In genomic region chr10:69451209-69451783, GRCh38 we compare ENCODE assay signal across 8 cellular contexts. TPM values are rescaled to one million over a fixed set of nuclear protein-coding genes. Genes with fewer than 3 reads are reported as not detected.
DNase-seq lines count a peak whose midpoint lies in the region; TF ChIP-seq lines count a peak whose summit lies in the region.

TSPAN15 (plus strand) TSS chr10:69451465; CDS start chr10:69451595, 130 bp downstream.

- no peaks in the 10 kb centered on the region for H4K20me1 ChIP-seq in hepatocyte (ENCODE audit: insufficient read depth, poor library complexity, severe bottlenecking)

- peak within 1 kb of the TSS; percentile 95 for H3K4me2 ChIP-seq in hepatocyte

- H3K27me3 ChIP-seq in ascending aorta (no peaks in the 10 kb centered on the region), hepatocyte (no peaks in the 10 kb centered on the region)

- no peaks in the 10 kb centered on the region for H3K4me1 ChIP-seq in ascending aorta
- peaks cover 17% of the 10 kb centered on the region for H3K4me1 ChIP-seq in hepatocyte (ENCODE audit: insufficient read depth)
- peaks cover 2% of the 10 kb centered on the region for H3K4me1 ChIP-seq in urinary bladder (ENCODE audit: insufficient read depth)

- intact Hi-C loops in ascending aorta (cut with DNase I) = no loop called here

- peaks cover 24% of the 10 kb centered on the region for H3K79me2 ChIP-seq in hepatocyte

- TF ChIP-seq CTCF in HFF-Myc (IDR thresholded peaks at IDR 0.05; ENCODE audit: low read depth, low read length, missing control alignments) (no peak), ascending aorta (IDR thresholded peaks at IDR 0.05) (no peak), hepatocyte (IDR thresholded peaks at IDR 0.05; ENCODE audit: poor library complexity) (no peak)

- WGBS in hepatocyte (ENCODE audit: low lambda C conversion rate, missing lambda C conversion rate) = 1% methylated on average over 35 of the region's 45 CpGs
- 1% methylated on average over 45 of the region's 45 CpGs for WGBS in urinary bladder

- DNase-seq in Daoy (ENCODE audit: low read depth) = peak; percentile 86
- DNase-seq in HFF-Myc (ENCODE audit: extremely low read depth, low read depth) = no peak
- DNase-seq in NCI-H1436 treated with DMSO at 0.1 percent for 48 hours (lab: John Stamatoyannopoulos, UW) = peak; percentile 78
- peak; percentile 77 for DNase-seq in T-helper 9 cell
- peak; percentile 47 to 90 for DNase-seq in ascending aorta (ENCODE audit: low spot score in 2 of 2)
- peak; percentile 95 for DNase-seq in hepatocyte (ENCODE audit: low spot score)
- peak; percentile 92 for DNase-seq in putamen (ENCODE audit: low spot score)

- H3K4me3 ChIP-seq in HFF-Myc (replicated peaks; ENCODE audit: low read depth, low read length) (peak within 1 kb of the TSS; percentile 50), ascending aorta (peak within 1 kb of the TSS; percentile 68 to 71), hepatocyte (peak within 1 kb of the TSS; percentile 75), urinary bladder (ENCODE audit: low read depth, low read length) (peak within 1 kb of the TSS; percentile 57)

- H3K9me3 ChIP-seq in ascending aorta (no peaks in the 10 kb centered on the region), hepatocyte (ENCODE audit: low read depth) (no peaks in the 10 kb centered on the region)

- H3K36me3 ChIP-seq in ascending aorta (no peaks in the 10 kb centered on the region), hepatocyte (replicated peaks; ENCODE audit: insufficient read depth, low read depth) (no peaks in the 10 kb centered on the region), urinary bladder (ENCODE audit: insufficient read depth) (no peaks in the 10 kb centered on the region)

- no peaks in the 10 kb centered on the region for H3K9me2 ChIP-seq in hepatocyte (replicated peaks; ENCODE audit: insufficient read depth)

- peak within 1 kb of the TSS; percentile 72 for H2AFZ ChIP-seq in hepatocyte

- H3K27ac ChIP-seq in ascending aorta (no peak within 1 kb of the TSS), hepatocyte (peak within 1 kb of the TSS; percentile 76), urinary bladder (ENCODE audit: low read depth) (no peak within 1 kb of the TSS)

RNA-seq across cellular contexts. Expression of gene TSPAN15, which starts in this region (rescaled TPM):
- total RNA-seq in Daoy (2014; rRNA removed; shearing (Covaris generic)) = 1.6 and 4.6 TPM in 2 replicates
- total RNA-seq in ascending aorta = 31.9 TPM
- total RNA-seq in hepatocyte = 25.8 and 29.0 TPM in 2 replicates
- polyA plus RNA-seq in hepatocyte = 58.5 and 66.4 TPM in 2 replicates
- total RNA-seq in urinary bladder = 38.0 TPM
- 88.1 TPM for polyA plus RNA-seq in urinary bladder
